1 cellular context compared by ENCODE assay signal in the genomic region with DNA sequence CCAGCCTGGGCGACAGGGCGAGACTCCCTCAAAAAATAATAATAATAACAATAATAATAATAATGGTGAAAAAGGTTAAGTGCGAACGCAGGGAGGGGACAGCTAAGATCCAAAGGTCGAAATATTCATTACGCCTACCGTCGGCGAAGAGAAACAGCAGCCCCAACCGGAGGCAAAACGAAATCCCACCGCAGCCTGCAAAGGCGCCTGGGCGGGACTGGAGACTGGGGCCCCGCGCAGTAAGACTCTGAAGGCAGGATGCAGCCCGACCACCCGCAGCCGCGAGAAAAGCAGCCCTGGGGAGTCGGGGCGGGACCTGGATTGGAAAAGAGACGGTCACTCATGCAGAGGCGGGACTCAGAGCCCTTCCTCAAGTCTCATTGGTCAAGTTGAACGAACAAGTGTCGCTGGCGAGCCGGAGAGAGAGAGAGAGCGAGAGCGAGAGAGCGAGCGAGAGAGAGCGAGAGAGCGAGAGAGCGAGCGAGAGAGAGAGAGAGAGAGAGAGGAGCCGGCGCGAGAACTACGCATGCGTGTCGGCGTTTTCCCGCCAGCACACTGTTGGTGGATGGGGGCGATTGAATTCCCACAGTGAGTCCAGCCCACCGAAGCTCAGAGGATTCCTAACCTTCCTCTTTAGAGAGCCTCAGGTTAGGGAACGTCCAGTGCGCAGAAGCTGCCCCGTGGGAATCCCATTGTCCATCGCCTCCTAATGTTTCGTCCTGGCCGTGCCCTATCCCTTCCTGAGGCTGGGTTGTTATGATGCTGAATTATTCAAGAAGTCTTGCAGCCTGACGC.
TF ChIP-seq lines count a peak whose summit lies in the region.

No MANE protein-coding gene starts in this region.

TF ChIP-seq in A549, 52 proteins besides CTCF, POLR2A, EP300 and RAD21 (continued from another document):
- TF ChIP-seq, protein P1, sequence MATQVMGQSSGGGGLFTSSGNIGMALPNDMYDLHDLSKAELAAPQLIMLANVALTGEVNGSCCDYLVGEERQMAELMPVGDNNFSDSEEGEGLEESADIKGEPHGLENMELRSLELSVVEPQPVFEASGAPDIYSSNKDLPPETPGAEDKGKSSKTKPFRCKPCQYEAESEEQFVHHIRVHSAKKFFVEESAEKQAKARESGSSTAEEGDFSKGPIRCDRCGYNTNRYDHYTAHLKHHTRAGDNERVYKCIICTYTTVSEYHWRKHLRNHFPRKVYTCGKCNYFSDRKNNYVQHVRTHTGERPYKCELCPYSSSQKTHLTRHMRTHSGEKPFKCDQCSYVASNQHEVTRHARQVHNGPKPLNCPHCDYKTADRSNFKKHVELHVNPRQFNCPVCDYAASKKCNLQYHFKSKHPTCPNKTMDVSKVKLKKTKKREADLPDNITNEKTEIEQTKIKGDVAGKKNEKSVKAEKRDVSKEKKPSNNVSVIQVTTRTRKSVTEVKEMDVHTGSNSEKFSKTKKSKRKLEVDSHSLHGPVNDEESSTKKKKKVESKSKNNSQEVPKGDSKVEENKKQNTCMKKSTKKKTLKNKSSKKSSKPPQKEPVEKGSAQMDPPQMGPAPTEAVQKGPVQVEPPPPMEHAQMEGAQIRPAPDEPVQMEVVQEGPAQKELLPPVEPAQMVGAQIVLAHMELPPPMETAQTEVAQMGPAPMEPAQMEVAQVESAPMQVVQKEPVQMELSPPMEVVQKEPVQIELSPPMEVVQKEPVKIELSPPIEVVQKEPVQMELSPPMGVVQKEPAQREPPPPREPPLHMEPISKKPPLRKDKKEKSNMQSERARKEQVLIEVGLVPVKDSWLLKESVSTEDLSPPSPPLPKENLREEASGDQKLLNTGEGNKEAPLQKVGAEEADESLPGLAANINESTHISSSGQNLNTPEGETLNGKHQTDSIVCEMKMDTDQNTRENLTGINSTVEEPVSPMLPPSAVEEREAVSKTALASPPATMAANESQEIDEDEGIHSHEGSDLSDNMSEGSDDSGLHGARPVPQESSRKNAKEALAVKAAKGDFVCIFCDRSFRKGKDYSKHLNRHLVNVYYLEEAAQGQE (IDR thresholded peaks at IDR 0.05) = peak; percentile 45
- TF ChIP-seq CHD2 (IDR thresholded peaks at IDR 0.05; ENCODE audit: low read length, partially characterized antibody) = peak; percentile 73
- peak; percentile 38; the same call in 1 of the 2 replicates for TF ChIP-seq GATA3 (IDR thresholded peaks at IDR 0.05; ENCODE audit: borderline replicate concordance)
- TF ChIP-seq PHF8 (IDR thresholded peaks at IDR 0.05; ENCODE audit: borderline replicate concordance, low read depth) = 0 out of 2 replicates have a peak, but pooled peaks have one; percentile 66
- TF ChIP-seq ESRRA (IDR thresholded peaks at IDR 0.05; ENCODE audit: borderline replicate concordance, low read length) = 0 out of 2 replicates have a peak, but pooled peaks have one; percentile 34
- TF ChIP-seq TFCP2L1 (CRISPR knock-in tag; IDR thresholded peaks at IDR 0.05) = no peak
- TF ChIP-seq RNF2 (IDR thresholded peaks at IDR 0.05; ENCODE audit: borderline replicate concordance, low read depth) = no peak
- TF ChIP-seq, protein P2, sequence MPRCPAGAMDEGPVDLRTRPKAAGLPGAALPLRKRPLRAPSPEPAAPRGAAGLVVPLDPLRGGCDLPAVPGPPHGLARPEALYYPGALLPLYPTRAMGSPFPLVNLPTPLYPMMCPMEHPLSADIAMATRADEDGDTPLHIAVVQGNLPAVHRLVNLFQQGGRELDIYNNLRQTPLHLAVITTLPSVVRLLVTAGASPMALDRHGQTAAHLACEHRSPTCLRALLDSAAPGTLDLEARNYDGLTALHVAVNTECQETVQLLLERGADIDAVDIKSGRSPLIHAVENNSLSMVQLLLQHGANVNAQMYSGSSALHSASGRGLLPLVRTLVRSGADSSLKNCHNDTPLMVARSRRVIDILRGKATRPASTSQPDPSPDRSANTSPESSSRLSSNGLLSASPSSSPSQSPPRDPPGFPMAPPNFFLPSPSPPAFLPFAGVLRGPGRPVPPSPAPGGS (IDR thresholded peaks at IDR 0.05) = peak; percentile 85; the same call in 2 of the 3 replicates
- TF ChIP-seq HEYL (CRISPR knock-in tag; IDR thresholded peaks at IDR 0.05) = no peak
- TF ChIP-seq, protein P3, sequence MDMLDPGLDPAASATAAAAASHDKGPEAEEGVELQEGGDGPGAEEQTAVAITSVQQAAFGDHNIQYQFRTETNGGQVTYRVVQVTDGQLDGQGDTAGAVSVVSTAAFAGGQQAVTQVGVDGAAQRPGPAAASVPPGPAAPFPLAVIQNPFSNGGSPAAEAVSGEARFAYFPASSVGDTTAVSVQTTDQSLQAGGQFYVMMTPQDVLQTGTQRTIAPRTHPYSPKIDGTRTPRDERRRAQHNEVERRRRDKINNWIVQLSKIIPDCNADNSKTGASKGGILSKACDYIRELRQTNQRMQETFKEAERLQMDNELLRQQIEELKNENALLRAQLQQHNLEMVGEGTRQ (IDR thresholded peaks at IDR 0.05) = peak; percentile 32; the same call in 1 of the 2 replicates
- no peak; the same call in 1 of the 2 replicates for TF ChIP-seq JUNB (IDR thresholded peaks at IDR 0.05)
- TF ChIP-seq, protein P4, sequence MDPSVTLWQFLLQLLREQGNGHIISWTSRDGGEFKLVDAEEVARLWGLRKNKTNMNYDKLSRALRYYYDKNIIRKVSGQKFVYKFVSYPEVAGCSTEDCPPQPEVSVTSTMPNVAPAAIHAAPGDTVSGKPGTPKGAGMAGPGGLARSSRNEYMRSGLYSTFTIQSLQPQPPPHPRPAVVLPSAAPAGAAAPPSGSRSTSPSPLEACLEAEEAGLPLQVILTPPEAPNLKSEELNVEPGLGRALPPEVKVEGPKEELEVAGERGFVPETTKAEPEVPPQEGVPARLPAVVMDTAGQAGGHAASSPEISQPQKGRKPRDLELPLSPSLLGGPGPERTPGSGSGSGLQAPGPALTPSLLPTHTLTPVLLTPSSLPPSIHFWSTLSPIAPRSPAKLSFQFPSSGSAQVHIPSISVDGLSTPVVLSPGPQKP (IDR thresholded peaks at IDR 0.05; ENCODE audit: low read depth, low read length) = no peak
- no peak for TF ChIP-seq KDM1A (IDR thresholded peaks at IDR 0.05; ENCODE audit: low read depth)
- TF ChIP-seq, protein P5, sequence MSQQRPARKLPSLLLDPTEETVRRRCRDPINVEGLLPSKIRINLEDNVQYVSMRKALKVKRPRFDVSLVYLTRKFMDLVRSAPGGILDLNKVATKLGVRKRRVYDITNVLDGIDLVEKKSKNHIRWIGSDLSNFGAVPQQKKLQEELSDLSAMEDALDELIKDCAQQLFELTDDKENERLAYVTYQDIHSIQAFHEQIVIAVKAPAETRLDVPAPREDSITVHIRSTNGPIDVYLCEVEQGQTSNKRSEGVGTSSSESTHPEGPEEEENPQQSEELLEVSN (IDR thresholded peaks at IDR 0.05; ENCODE audit: borderline replicate concordance, low read depth) = peak; percentile 99
- TF ChIP-seq CEBPB (IDR thresholded peaks at IDR 0.05) = peak in 1 of 2 experiments; percentile 55; a peak in 1 of 4 replicates
- 0 out of 2 replicates have a peak, but pooled peaks have one; percentile 53 for TF ChIP-seq RARB (CRISPR knock-in tag; IDR thresholded peaks at IDR 0.05)
- no peak for TF ChIP-seq EHF (CRISPR knock-in tag; IDR thresholded peaks at IDR 0.05)
- TF ChIP-seq JUN (IDR thresholded peaks at IDR 0.05) = peak; percentile 76 to 86; a peak in 4 of 5 replicates
- TF ChIP-seq FOXS1 (CRISPR knock-in tag; IDR thresholded peaks at IDR 0.05) = 0 out of 2 replicates have a peak, but pooled peaks have one; percentile 40
- TF ChIP-seq, protein P6, sequence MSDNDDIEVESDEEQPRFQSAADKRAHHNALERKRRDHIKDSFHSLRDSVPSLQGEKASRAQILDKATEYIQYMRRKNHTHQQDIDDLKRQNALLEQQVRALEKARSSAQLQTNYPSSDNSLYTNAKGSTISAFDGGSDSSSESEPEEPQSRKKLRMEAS (IDR thresholded peaks at IDR 0.05) = peak; percentile 99
- TF ChIP-seq, protein P7, sequence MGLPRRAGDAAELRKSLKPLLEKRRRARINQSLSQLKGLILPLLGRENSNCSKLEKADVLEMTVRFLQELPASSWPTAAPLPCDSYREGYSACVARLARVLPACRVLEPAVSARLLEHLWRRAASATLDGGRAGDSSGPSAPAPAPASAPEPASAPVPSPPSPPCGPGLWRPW (IDR thresholded peaks at IDR 0.05) = no peak; the same call in 1 of the 2 replicates
- peak; percentile 92 for TF ChIP-seq MAZ (IDR thresholded peaks at IDR 0.05; ENCODE audit: borderline replicate concordance, low read depth, low read length)
- TF ChIP-seq, protein P8, sequence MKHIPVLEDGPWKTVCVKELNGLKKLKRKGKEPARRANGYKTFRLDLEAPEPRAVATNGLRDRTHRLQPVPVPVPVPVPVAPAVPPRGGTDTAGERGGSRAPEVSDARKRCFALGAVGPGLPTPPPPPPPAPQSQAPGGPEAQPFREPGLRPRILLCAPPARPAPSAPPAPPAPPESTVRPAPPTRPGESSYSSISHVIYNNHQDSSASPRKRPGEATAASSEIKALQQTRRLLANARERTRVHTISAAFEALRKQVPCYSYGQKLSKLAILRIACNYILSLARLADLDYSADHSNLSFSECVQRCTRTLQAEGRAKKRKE (CRISPR knock-in tag; IDR thresholded peaks at IDR 0.05; ENCODE audit: low read depth) = peak; percentile 81; the same call in 1 of the 2 replicates
- TF ChIP-seq SMC3 (IDR thresholded peaks at IDR 0.05) = 0 out of 3 replicates have a peak, but pooled peaks have one; percentile 10
- TF ChIP-seq MYC (IDR thresholded peaks at IDR 0.05; ENCODE audit: borderline replicate concordance, low read length) = peak; percentile 83
- TF ChIP-seq HOXB5 (CRISPR knock-in tag; IDR thresholded peaks at IDR 0.05) = peak; percentile 84; the same call in 1 of the 2 replicates
- TF ChIP-seq, protein P9, sequence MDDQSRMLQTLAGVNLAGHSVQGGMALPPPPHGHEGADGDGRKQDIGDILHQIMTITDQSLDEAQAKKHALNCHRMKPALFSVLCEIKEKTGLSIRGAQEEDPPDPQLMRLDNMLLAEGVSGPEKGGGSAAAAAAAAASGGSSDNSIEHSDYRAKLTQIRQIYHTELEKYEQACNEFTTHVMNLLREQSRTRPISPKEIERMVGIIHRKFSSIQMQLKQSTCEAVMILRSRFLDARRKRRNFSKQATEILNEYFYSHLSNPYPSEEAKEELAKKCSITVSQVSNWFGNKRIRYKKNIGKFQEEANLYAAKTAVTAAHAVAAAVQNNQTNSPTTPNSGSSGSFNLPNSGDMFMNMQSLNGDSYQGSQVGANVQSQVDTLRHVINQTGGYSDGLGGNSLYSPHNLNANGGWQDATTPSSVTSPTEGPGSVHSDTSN (IDR thresholded peaks at IDR 0.05) = peak; percentile 84; the same call in 1 of the 2 replicates
- no peak for TF ChIP-seq FOSL2 (IDR thresholded peaks at IDR 0.05)
- peak; percentile 55 for TF ChIP-seq FOSL2 (CRISPR knock-in tag; IDR thresholded peaks at IDR 0.05)
TF ChIP-seq in A549: peak in this region for 23.
